13 cellular contexts compared by ENCODE assay signal in the genomic region with DNA sequence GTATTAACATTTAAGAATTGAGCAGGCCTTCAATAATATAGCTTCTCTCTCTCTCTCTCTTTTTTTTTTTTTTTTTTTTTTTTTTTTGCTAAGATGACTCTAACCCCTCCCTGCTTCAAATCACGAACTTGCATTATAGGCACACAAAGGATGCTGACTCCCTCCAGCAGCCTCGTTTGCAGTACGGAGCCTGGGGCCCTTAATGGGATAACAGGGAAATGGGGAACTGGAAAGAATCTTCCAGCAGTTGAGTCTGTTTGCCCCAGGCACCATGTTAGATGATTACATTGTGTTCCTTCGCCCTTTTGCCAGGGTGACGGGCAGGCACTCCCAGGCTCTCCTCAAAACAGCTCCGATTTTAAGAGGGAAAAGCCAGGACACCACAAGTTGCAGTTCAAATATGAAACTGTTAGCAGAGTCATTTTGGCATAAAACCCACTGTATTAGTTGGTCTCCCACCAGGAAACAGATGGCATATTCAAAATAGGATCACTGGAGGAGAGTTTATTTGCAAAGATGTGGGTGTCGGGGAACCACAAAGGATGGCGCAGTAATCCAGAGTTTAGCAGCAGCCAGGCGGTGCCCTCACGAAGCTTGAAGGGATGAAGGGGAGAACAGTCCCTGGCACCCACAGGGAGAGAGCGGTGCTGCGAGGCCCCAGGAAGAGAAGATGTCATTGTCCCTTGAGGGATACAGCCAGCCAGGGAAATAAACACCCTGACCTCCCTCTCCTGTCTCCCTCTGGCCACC. TPM values are rescaled to one million over a fixed set of nuclear protein-coding genes. Genes with fewer than 3 reads are reported as not detected.
DNase-seq lines count a peak whose midpoint lies in the region; ATAC-seq and TF ChIP-seq lines count a peak whose summit lies in the region.
"Had no signal": no experiment of that assay in that cellular context is flagged by ENCODE, and none has a peak within 500 bp of the region (broad histone marks: within the 10 kb centered on the region; RNA-seq: fewer than 3 reads in every experiment).

No MANE protein-coding gene starts in this region.

- H3K27ac ChIP-seq in SK-N-SH (ENCODE audit: low read depth in 2 of 2, low read length in 1 of 2) (no peak overlapping the region; a peak in 1 of 4 replicates), OCI-LY1 (ENCODE audit: low read depth, low read length, poor library complexity, severe bottlenecking) (peak overlapping the region; percentile 71), endodermal cell (ENCODE audit: low read depth, low read length) (peak overlapping the region; percentile 68)
- H3K27ac ChIP-seq: body of pancreas had no signal

- no peak; a peak in 1 of 4 replicates for TF ChIP-seq EP300 in SK-N-SH (IDR thresholded peaks at IDR 0.05; ENCODE audit: borderline replicate concordance in 1 of 2, low read depth in 1 of 2, low read length in 1 of 2)

- peaks cover 5% of the 10 kb centered on the region for H3K9me3 Mint-ChIP-seq in endodermal cell
- H3K9me3 Mint-ChIP-seq: activated T-cell treated with anti-CD3 and anti-CD28 coated beads, Interleukin-2, amount 50 U/mL, for 4 hours had no signal

- H3K9me3 ChIP-seq in SK-N-SH (no peaks in the 10 kb centered on the region), OCI-LY1 (ENCODE audit: low read length) (no peaks in the 10 kb centered on the region), endodermal cell (ENCODE audit: control insufficient read depth, low read length) (no peaks in the 10 kb centered on the region)
- H3K9me3 ChIP-seq: body of pancreas had no signal

- no peak overlapping the region for H3K4me2 ChIP-seq in SK-N-SH
- peak overlapping the region; percentile 22 for H3K4me2 ChIP-seq in OCI-LY1 (ENCODE audit: low read length)

- TF ChIP-seq CTCF in SK-N-SH (IDR thresholded peaks at IDR 0.05): no peak
- no peak for TF ChIP-seq CTCF in OCI-LY1 (IDR thresholded peaks at IDR 0.05; ENCODE audit: low read length)
- TF ChIP-seq CTCF in endodermal cell (conservative IDR thresholded peaks at IDR 0.05): no peak

- H3K36me3 ChIP-seq in SK-N-SH (replicated peaks in 1 of 2; ENCODE audit: control insufficient read depth in 1 of 2, insufficient read depth in 2 of 2, low read length in 1 of 2) (no peaks in the 10 kb centered on the region), OCI-LY1 (ENCODE audit: insufficient read depth, low read length) (no peaks in the 10 kb centered on the region), endodermal cell (ENCODE audit: control insufficient read depth, insufficient read depth, low read length) (no peaks in the 10 kb centered on the region)

- intact Hi-C loops in sciatic nerve (cut with DNase I): loop anchor here (10.0 kb wide), 1 partner anchor 199 kb away; no protein-coding TSS in a partner anchor
- intact Hi-C loops in Right ventricle myocardium inferior (cut with DNase I): no loop called here

- CTCF ChIA-PET in SK-N-SH (lab: Yijun Ruan, JAX): interaction anchor here (1.1 to 2.0 kb wide), 4 partner anchors 11 to 47 kb away, joined by 3 to 9 read pairs (median 4); no protein-coding TSS in a partner anchor

- H3K27me3 Mint-ChIP-seq in endodermal cell (ENCODE audit: insufficient read depth): peaks cover 33% of the 10 kb centered on the region

- H3K9me2 ChIP-seq in SK-N-SH (no peaks in the 10 kb centered on the region), OCI-LY1 (ENCODE audit: low read depth, low read length) (no peaks in the 10 kb centered on the region)

- H3K27me3 ChIP-seq in SK-N-SH (ENCODE audit: insufficient read depth) (peaks cover under 1% of the 10 kb centered on the region; the same call in 1 of the 2 replicates), OCI-LY1 (ENCODE audit: insufficient read depth, low read length) (no peaks in the 10 kb centered on the region), endodermal cell (ENCODE audit: control insufficient read depth, insufficient read depth, low read length, poor library complexity, severe bottlenecking) (no peaks in the 10 kb centered on the region)
- H3K27me3 ChIP-seq: body of pancreas had no signal

- H3K4me3 Mint-ChIP-seq in endodermal cell: no peak overlapping the region

- H3K27ac Mint-ChIP-seq in endodermal cell: no peak overlapping the region

- H3K4me3 ChIP-seq in SK-N-SH (ENCODE audit: low read depth in 2 of 2, low read length in 1 of 2) (no peak overlapping the region), OCI-LY1 (ENCODE audit: low read depth, low read length, poor library complexity, severe bottlenecking) (peak overlapping the region; percentile 30), endodermal cell (ENCODE audit: low read length) (no peak overlapping the region)
- H3K4me3 ChIP-seq: body of pancreas had no signal

- H3K79me2 ChIP-seq in SK-N-SH (ENCODE audit: insufficient read depth) (no peaks in the 10 kb centered on the region), OCI-LY1 (ENCODE audit: insufficient read depth, low read length) (no peaks in the 10 kb centered on the region)

- H2AFZ ChIP-seq in SK-N-SH (ENCODE audit: low read depth): no peak overlapping the region
- no peak overlapping the region for H2AFZ ChIP-seq in OCI-LY1 (ENCODE audit: low read length)

- POLR2A ChIA-PET in SK-N-SH (lab: Yijun Ruan, JAX): no interaction called here

- peaks cover 4% of the 10 kb centered on the region for H3K4me1 Mint-ChIP-seq in endodermal cell

- no peak for TF ChIP-seq RAD21 in SK-N-SH (IDR thresholded peaks at IDR 0.05; ENCODE audit: low read length)

- H3K9ac ChIP-seq in SK-N-SH (no peak overlapping the region), OCI-LY1 (ENCODE audit: low read length) (no peak overlapping the region; the same call in 1 of the 2 replicates), endodermal cell (ENCODE audit: extremely low read depth, low read length, poor library complexity, severe bottlenecking) (no peak overlapping the region)

- WGBS in SK-N-SH (ENCODE audit: low lambda C conversion rate): 66% methylated on average over 12 of the region's 12 CpGs
- 84 to 96% methylated on average over 11 to 12 of the region's 12 CpGs for WGBS in endodermal cell (ENCODE audit: insufficient coverage in 1 of 2, insufficient read length in 1 of 2), 2 experiments

- H4K20me1 ChIP-seq in SK-N-SH (ENCODE audit: insufficient read depth) (no peaks in the 10 kb centered on the region), OCI-LY1 (ENCODE audit: insufficient read depth, low read length) (no peaks in the 10 kb centered on the region)

- H3K4me1 ChIP-seq in SK-N-SH (ENCODE audit: control insufficient read depth in 1 of 2, insufficient read depth in 2 of 2, low read depth in 1 of 2, low read length in 1 of 2) (peaks cover 0 to 12% of the 10 kb centered on the region in 2 experiments; a peak in 1 of 4 replicates), OCI-LY1 (ENCODE audit: insufficient read depth, low read length, severe bottlenecking) (peaks cover 33% of the 10 kb centered on the region), endodermal cell (ENCODE audit: control insufficient read depth, insufficient read depth, low read length) (no peaks in the 10 kb centered on the region)
- H3K4me1 ChIP-seq: body of pancreas had no signal

- peak; percentile 38 for DNase-seq in SK-N-SH
- no peak for DNase-seq in endodermal cell
- DNase-seq in sciatic nerve (ENCODE audit: low spot score): no peak
- DNase-seq in Right ventricle myocardium inferior (ENCODE audit: missing footprints): no peak
- DNase-seq in NCI-H2227 (lab: John Stamatoyannopoulos, UW; ENCODE audit: unreplicated experiment): no peak
- DNase-seq: activated T-cell treated with anti-CD3 and anti-CD28 coated beads, Interleukin-2, amount 50 U/mL, for 4 hours; NCI-H1417 treated with DMSO at 0.1 percent for 48 hours; occipital lobe had no signal

- ATAC-seq in SK-N-SH treated with all-trans-retinoic acid at 6 μM for 48 hours (no peak), sciatic nerve (peak; percentile 23), Right ventricle myocardium inferior (no peak), HG03139 (IDR thresholded peaks at IDR 0.05; ENCODE audit: unreplicated experiment) (no peak)
- ATAC-seq: body of pancreas had no signal

- H3F3A ChIP-seq in SK-N-SH (replicated peaks; ENCODE audit: insufficient read depth): no peaks in the 10 kb centered on the region
- no peaks in the 10 kb centered on the region for H3F3A ChIP-seq in OCI-LY1 (ENCODE audit: insufficient read depth, low read length)

- H3K36me3 Mint-ChIP-seq in endodermal cell (ENCODE audit: low read depth): peaks cover 4% of the 10 kb centered on the region

TF ChIP-seq in SK-N-SH, 30 proteins besides CTCF, POLR2A, EP300 and RAD21:
- TF ChIP-seq USF2 (IDR thresholded peaks at IDR 0.05; ENCODE audit: borderline replicate concordance, low read depth, low read length): no peak
- no peak for TF ChIP-seq TEAD4 (IDR thresholded peaks at IDR 0.05; ENCODE audit: borderline replicate concordance, insufficient read depth)
- TF ChIP-seq EZH2phosphoT487 (IDR thresholded peaks at IDR 0.05; ENCODE audit: borderline replicate concordance, low read depth): no peak

TF ChIP-seq in SK-N-SH treated with all-trans-retinoic acid at 6 μM for 48 hours, 23 proteins besides CTCF, POLR2A, EP300 and RAD21 (continues in another document):
- TF ChIP-seq ZFP3 (CRISPR knock-in tag; IDR thresholded peaks at IDR 0.05) (no peak), ZC3H10 (CRISPR knock-in tag; IDR thresholded peaks at IDR 0.05) (no peak)
- TF ChIP-seq, protein P1, sequence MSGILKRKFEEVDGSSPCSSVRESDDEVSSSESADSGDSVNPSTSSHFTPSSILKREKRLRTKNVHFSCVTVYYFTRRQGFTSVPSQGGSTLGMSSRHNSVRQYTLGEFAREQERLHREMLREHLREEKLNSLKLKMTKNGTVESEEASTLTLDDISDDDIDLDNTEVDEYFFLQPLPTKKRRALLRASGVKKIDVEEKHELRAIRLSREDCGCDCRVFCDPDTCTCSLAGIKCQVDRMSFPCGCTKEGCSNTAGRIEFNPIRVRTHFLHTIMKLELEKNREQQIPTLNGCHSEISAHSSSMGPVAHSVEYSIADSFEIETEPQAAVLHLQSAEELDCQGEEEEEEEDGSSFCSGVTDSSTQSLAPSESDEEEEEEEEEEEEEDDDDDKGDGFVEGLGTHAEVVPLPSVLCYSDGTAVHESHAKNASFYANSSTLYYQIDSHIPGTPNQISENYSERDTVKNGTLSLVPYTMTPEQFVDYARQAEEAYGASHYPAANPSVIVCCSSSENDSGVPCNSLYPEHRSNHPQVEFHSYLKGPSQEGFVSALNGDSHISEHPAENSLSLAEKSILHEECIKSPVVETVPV (CRISPR knock-in tag; IDR thresholded peaks at IDR 0.05): no peak

RNA-seq across cellular contexts. Expression of gene TREH, which starts 26.5 kb away (rescaled TPM):
- polyA plus RNA-seq in SK-N-SH (2012; rRNA removed): not detected in 2 replicates
- polyA plus RNA-seq in SK-N-SH (2012; cell fraction: cytosol; rRNA removed): not detected in 2 replicates
- not detected in 2 replicates for polyA plus RNA-seq in SK-N-SH (2012; cell fraction: nucleus; rRNA removed)
- total RNA-seq in endodermal cell (not detected), sciatic nerve (not detected), Right ventricle myocardium inferior (not detected)
- not detected for polyA plus RNA-seq in endodermal cell (2013, experiment 1 of 2)
- not detected for polyA plus RNA-seq in endodermal cell (2013, experiment 2 of 2)
- total RNA-seq: activated T-cell treated with anti-CD3 and anti-CD28 coated beads, Interleukin-2, amount 50 U/mL, for 4 hours; epithelial cell of proximal tubule; occipital lobe had no signal

Comparison
In these comparisons a context has a peak if more than half of its experiments do, and no peak if none do; other contexts are left out.
1. H3K27ac ChIP-seq: peak in OCI-LY1 (single experiment) and endodermal cell (single experiment); none in SK-N-SH (0 of 2).